ENCODE assay signal across 15 cellular contexts in the genomic region with DNA sequence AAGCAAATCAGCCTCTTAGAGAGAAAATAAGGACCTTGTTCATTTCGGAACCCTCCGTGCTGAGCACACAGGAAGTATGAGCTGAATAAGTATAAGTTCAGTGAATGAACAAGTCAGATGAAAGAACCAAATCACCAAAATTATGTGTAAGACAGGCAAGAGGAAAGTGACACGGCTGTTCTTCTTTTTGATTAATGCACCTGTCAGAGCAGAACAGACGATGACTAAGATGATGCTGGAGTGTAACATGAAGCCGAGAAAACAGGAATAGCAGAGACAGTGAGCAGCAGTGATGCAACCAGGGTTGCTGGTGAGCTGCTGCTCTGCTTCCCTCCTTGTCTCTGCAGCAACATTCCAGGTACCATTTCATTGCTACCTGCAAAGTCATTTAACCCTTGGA.
DNase-seq lines count a peak whose midpoint lies in the region; ATAC-seq and TF ChIP-seq lines count a peak whose summit lies in the region.
"Had no signal": no experiment of that assay in that cellular context is flagged by ENCODE, and none has a peak within 500 bp of the region (broad histone marks: within the 10 kb centered on the region; RNA-seq: fewer than 3 reads in every experiment).

No MANE protein-coding gene starts in this region.

- no peaks in the 10 kb centered on the region for H3K36me3 ChIP-seq in breast epithelium
- H3K36me3 ChIP-seq in RWPE2 (ENCODE audit: low read depth), result no peaks in the 10 kb centered on the region
- no peaks in the 10 kb centered on the region for H3K36me3 ChIP-seq in hepatocyte (replicated peaks; ENCODE audit: insufficient read depth, low read depth)
- no peaks in the 10 kb centered on the region for H3K36me3 ChIP-seq in uterus

- intact Hi-C loops in MCF 10A (cut with micrococcal nuclease), result no loop called here
- intact Hi-C loops in breast epithelium (cut with DNase I; ENCODE audit: low total_unique reads), result no loop called here
- intact Hi-C loops in uterus (cut with DNase I; ENCODE audit: low total_unique reads), result no loop called here

- H3K4me3 Mint-ChIP-seq in MCF 10A (ENCODE audit: unreplicated experiment), result no peak overlapping the region
- H3K4me3 Mint-ChIP-seq: activated naive CD4-positive, alpha-beta T cell treated with anti-CD3 and anti-CD28 coated beads, Interleukin-2, amount 50 U/mL, for 24 hours; neural crest cell had no signal

- H2AFZ ChIP-seq in hepatocyte, result no peak overlapping the region

- no peaks in the 10 kb centered on the region for H3K36me3 Mint-ChIP-seq in MCF 10A (ENCODE audit: insufficient read depth, unreplicated experiment)
- H3K36me3 Mint-ChIP-seq: activated naive CD4-positive, alpha-beta T cell treated with anti-CD3 and anti-CD28 coated beads, Interleukin-2, amount 50 U/mL, for 24 hours had no signal

- TF ChIP-seq POLR2A in breast epithelium (IDR thresholded peaks at IDR 0.05) (no peak), uterus (IDR thresholded peaks at IDR 0.05) (no peak)

- H3K27ac ChIP-seq in breast epithelium (no peak overlapping the region), RWPE2 (ENCODE audit: poor library complexity, severe bottlenecking) (peak overlapping the region; percentile 88), hepatocyte (peak overlapping the region; percentile 48), uterus (peak overlapping the region; percentile 32 to 51)
- H3K27ac ChIP-seq: A549 had no signal

- ATAC-seq in RWPE2 (ENCODE audit: low read depth) (peak; percentile 78), HG02610 (IDR thresholded peaks at IDR 0.05; ENCODE audit: unreplicated experiment) (no peak), GM19035 (IDR thresholded peaks at IDR 0.05; ENCODE audit: unreplicated experiment) (no peak), GM18498 (IDR thresholded peaks at IDR 0.05; ENCODE audit: unreplicated experiment) (no peak)
- ATAC-seq: A549 had no signal

- H3K9me2 ChIP-seq in hepatocyte (replicated peaks; ENCODE audit: insufficient read depth), result no peaks in the 10 kb centered on the region

- no peak for TF ChIP-seq CTCF in MCF 10A (IDR thresholded peaks at IDR 0.05; ENCODE audit: unreplicated experiment)
- no peak for TF ChIP-seq CTCF in breast epithelium (IDR thresholded peaks at IDR 0.05)
- TF ChIP-seq CTCF in RWPE2 (IDR thresholded peaks at IDR 0.05; ENCODE audit: poor library complexity, severe bottlenecking), result no peak
- no peak for TF ChIP-seq CTCF in hepatocyte (IDR thresholded peaks at IDR 0.05; ENCODE audit: poor library complexity)
- TF ChIP-seq CTCF in uterus (IDR thresholded peaks at IDR 0.05), result no peak

- H3K27ac Mint-ChIP-seq in MCF 10A (ENCODE audit: low read depth, unreplicated experiment), result no peak overlapping the region
- H3K27ac Mint-ChIP-seq: activated naive CD4-positive, alpha-beta T cell treated with anti-CD3 and anti-CD28 coated beads, Interleukin-2, amount 50 U/mL, for 24 hours had no signal

- POLR2A ChIA-PET in MCF 10A (lab: Yijun Ruan, JAX), result no interaction called here

- no peaks in the 10 kb centered on the region for H3K79me2 ChIP-seq in hepatocyte

- H4K20me1 ChIP-seq in hepatocyte (ENCODE audit: insufficient read depth, poor library complexity, severe bottlenecking), result no peaks in the 10 kb centered on the region

- H3K4me2 ChIP-seq in hepatocyte, result no peak overlapping the region
- H3K4me2 ChIP-seq: A549 had no signal

- H3K4me1 ChIP-seq in breast epithelium (no peaks in the 10 kb centered on the region), RWPE2 (ENCODE audit: insufficient read depth, poor library complexity, severe bottlenecking) (peaks cover 31% of the 10 kb centered on the region), hepatocyte (ENCODE audit: insufficient read depth) (no peaks in the 10 kb centered on the region), uterus (no peaks in the 10 kb centered on the region)
- H3K4me1 ChIP-seq: A549 had no signal

- DNase-seq in MCF 10A (ENCODE audit: unreplicated experiment), result peak; percentile 85
- no peak for DNase-seq in breast epithelium (ENCODE audit: low spot score in 2 of 2)
- DNase-seq in RWPE2 (ENCODE audit: low spot score), result peak; percentile 76
- peak; percentile 26 for DNase-seq in hepatocyte (ENCODE audit: low spot score)
- peak in 1 of 2 donors; percentile 29 for DNase-seq in uterus
- DNase-seq: activated CD4-positive, alpha-beta T cell treated with anti-CD3 and anti-CD28 coated beads, Interleukin-2, amount 50 U/mL, for 48 hours; NCI-H2081; stimulated activated CD4-positive, alpha-beta T cell treated with anti-CD3 and anti-CD28 coated beads, Interleukin-2, amount 100 ng/mL, for 48 hours; substantia nigra had no signal

- WGBS in hepatocyte (ENCODE audit: low lambda C conversion rate, missing lambda C conversion rate), result 62% methylated on average over 5 of the region's 5 CpGs

- CTCF ChIA-PET in MCF 10A (lab: Yijun Ruan, JAX), result interaction anchor here (0.8 to 0.9 kb wide), 2 partner anchors 390 to 484 kb away, joined by 3 to 5 read pairs; no protein-coding TSS in a partner anchor

- H3K9me3 Mint-ChIP-seq in MCF 10A (ENCODE audit: unreplicated experiment), result no peaks in the 10 kb centered on the region
- H3K9me3 Mint-ChIP-seq: neural crest cell had no signal

- BruUV-seq in MCF 10A (replicated peaks; lab: Mats Ljungman, UMichigan), result no TSS peak

- H3K9me3 ChIP-seq in breast epithelium (no peaks in the 10 kb centered on the region), RWPE2 (ENCODE audit: severe bottlenecking) (no peaks in the 10 kb centered on the region), hepatocyte (ENCODE audit: low read depth) (no peaks in the 10 kb centered on the region), uterus (no peaks in the 10 kb centered on the region)
- H3K9me3 ChIP-seq: A549 had no signal

- no peaks in the 10 kb centered on the region for H3K27me3 Mint-ChIP-seq in MCF 10A (ENCODE audit: insufficient read depth, unreplicated experiment)
- H3K27me3 Mint-ChIP-seq: activated naive CD4-positive, alpha-beta T cell treated with anti-CD3 and anti-CD28 coated beads, Interleukin-2, amount 50 U/mL, for 24 hours had no signal

- no peaks in the 10 kb centered on the region for H3K27me3 ChIP-seq in breast epithelium
- no peaks in the 10 kb centered on the region for H3K27me3 ChIP-seq in RWPE2 (ENCODE audit: insufficient read depth, poor library complexity, severe bottlenecking)
- H3K27me3 ChIP-seq in hepatocyte, result no peaks in the 10 kb centered on the region
- no peaks in the 10 kb centered on the region for H3K27me3 ChIP-seq in uterus

- H3K4me1 Mint-ChIP-seq in MCF 10A (ENCODE audit: insufficient read depth, unreplicated experiment), result peaks cover 31% of the 10 kb centered on the region
- H3K4me1 Mint-ChIP-seq: activated naive CD4-positive, alpha-beta T cell treated with anti-CD3 and anti-CD28 coated beads, Interleukin-2, amount 50 U/mL, for 24 hours; neural crest cell had no signal

- H3K4me3 ChIP-seq in breast epithelium (no peak overlapping the region), RWPE2 (ENCODE audit: severe bottlenecking) (no peak overlapping the region), hepatocyte (no peak overlapping the region), uterus (no peak overlapping the region)
- H3K4me3 ChIP-seq: A549 had no signal

Comparison
In these comparisons a context has a peak if more than half of its experiments do, and no peak if none do; other contexts are left out.
1. DNase-seq: peak in MCF 10A (single experiment), RWPE2 (single experiment) and hepatocyte (single experiment); none in breast epithelium (0 of 2).
2. H3K27ac ChIP-seq: peak in RWPE2 (single experiment), hepatocyte (single experiment) and uterus (2 of 2); none in breast epithelium (0 of 2).